ENCODE assay signal across 1 cellular context in genomic region chr21:42578761-42579415, GRCh38.
TF ChIP-seq lines count a peak whose summit lies in the region.

No MANE protein-coding gene starts in this region.

TF ChIP-seq in GM23338, 12 proteins besides CTCF, POLR2A, EP300 and RAD21 (continued from another document):
- TF ChIP-seq, protein P1, sequence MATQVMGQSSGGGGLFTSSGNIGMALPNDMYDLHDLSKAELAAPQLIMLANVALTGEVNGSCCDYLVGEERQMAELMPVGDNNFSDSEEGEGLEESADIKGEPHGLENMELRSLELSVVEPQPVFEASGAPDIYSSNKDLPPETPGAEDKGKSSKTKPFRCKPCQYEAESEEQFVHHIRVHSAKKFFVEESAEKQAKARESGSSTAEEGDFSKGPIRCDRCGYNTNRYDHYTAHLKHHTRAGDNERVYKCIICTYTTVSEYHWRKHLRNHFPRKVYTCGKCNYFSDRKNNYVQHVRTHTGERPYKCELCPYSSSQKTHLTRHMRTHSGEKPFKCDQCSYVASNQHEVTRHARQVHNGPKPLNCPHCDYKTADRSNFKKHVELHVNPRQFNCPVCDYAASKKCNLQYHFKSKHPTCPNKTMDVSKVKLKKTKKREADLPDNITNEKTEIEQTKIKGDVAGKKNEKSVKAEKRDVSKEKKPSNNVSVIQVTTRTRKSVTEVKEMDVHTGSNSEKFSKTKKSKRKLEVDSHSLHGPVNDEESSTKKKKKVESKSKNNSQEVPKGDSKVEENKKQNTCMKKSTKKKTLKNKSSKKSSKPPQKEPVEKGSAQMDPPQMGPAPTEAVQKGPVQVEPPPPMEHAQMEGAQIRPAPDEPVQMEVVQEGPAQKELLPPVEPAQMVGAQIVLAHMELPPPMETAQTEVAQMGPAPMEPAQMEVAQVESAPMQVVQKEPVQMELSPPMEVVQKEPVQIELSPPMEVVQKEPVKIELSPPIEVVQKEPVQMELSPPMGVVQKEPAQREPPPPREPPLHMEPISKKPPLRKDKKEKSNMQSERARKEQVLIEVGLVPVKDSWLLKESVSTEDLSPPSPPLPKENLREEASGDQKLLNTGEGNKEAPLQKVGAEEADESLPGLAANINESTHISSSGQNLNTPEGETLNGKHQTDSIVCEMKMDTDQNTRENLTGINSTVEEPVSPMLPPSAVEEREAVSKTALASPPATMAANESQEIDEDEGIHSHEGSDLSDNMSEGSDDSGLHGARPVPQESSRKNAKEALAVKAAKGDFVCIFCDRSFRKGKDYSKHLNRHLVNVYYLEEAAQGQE (IDR thresholded peaks at IDR 0.05; ENCODE audit: unreplicated experiment) = no peak
- TF ChIP-seq, protein P2, sequence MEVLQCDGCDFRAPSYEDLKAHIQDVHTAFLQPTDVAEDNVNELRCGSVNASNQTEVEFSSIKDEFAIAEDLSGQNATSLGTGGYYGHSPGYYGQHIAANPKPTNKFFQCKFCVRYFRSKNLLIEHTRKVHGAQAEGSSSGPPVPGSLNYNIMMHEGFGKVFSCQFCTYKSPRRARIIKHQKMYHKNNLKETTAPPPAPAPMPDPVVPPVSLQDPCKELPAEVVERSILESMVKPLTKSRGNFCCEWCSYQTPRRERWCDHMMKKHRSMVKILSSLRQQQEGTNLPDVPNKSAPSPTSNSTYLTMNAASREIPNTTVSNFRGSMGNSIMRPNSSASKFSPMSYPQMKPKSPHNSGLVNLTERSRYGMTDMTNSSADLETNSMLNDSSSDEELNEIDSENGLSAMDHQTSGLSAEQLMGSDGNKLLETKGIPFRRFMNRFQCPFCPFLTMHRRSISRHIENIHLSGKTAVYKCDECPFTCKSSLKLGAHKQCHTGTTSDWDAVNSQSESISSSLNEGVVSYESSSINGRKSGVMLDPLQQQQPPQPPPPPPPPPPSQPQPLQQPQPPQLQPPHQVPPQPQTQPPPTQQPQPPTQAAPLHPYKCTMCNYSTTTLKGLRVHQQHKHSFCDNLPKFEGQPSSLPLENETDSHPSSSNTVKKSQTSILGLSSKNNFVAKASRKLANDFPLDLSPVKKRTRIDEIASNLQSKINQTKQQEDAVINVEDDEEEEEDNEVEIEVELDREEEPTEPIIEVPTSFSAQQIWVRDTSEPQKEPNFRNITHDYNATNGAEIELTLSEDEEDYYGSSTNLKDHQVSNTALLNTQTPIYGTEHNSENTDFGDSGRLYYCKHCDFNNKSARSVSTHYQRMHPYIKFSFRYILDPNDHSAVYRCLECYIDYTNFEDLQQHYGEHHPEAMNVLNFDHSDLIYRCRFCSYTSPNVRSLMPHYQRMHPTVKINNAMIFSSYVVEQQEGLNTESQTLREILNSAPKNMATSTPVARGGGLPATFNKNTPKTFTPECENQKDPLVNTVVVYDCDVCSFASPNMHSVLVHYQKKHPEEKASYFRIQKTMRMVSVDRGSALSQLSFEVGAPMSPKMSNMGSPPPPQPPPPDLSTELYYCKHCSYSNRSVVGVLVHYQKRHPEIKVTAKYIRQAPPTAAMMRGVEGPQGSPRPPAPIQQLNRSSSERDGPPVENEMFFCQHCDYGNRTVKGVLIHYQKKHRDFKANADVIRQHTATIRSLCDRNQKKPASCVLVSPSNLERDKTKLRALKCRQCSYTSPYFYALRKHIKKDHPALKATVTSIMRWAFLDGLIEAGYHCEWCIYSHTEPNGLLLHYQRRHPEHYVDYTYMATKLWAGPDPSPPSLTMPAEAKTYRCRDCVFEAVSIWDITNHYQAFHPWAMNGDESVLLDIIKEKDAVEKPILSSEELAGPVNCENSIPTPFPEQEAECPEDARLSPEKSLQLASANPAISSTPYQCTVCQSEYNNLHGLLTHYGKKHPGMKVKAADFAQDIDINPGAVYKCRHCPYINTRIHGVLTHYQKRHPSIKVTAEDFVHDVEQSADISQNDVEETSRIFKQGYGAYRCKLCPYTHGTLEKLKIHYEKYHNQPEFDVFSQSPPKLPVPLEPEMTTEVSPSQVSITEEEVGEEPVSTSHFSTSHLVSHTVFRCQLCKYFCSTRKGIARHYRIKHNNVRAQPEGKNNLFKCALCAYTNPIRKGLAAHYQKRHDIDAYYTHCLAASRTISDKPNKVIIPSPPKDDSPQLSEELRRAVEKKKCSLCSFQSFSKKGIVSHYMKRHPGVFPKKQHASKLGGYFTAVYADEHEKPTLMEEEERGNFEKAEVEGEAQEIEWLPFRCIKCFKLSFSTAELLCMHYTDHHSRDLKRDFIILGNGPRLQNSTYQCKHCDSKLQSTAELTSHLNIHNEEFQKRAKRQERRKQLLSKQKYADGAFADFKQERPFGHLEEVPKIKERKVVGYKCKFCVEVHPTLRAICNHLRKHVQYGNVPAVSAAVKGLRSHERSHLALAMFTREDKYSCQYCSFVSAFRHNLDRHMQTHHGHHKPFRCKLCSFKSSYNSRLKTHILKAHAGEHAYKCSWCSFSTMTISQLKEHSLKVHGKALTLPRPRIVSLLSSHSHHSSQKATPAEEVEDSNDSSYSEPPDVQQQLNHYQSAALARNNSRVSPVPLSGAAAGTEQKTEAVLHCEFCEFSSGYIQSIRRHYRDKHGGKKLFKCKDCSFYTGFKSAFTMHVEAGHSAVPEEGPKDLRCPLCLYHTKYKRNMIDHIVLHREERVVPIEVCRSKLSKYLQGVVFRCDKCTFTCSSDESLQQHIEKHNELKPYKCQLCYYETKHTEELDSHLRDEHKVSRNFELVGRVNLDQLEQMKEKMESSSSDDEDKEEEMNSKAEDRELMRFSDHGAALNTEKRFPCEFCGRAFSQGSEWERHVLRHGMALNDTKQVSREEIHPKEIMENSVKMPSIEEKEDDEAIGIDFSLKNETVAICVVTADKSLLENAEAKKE (CRISPR knock-in tag; IDR thresholded peaks at IDR 0.05) = no peak
- TF ChIP-seq POLR2AphosphoS5 (IDR thresholded peaks at IDR 0.05; ENCODE audit: low read depth) (no peak), JUNB (IDR thresholded peaks at IDR 0.05; ENCODE audit: unreplicated experiment) (no peak), EZH2phosphoT487 (IDR thresholded peaks at IDR 0.05; ENCODE audit: unreplicated experiment) (no peak)
- TF ChIP-seq, protein P3, sequence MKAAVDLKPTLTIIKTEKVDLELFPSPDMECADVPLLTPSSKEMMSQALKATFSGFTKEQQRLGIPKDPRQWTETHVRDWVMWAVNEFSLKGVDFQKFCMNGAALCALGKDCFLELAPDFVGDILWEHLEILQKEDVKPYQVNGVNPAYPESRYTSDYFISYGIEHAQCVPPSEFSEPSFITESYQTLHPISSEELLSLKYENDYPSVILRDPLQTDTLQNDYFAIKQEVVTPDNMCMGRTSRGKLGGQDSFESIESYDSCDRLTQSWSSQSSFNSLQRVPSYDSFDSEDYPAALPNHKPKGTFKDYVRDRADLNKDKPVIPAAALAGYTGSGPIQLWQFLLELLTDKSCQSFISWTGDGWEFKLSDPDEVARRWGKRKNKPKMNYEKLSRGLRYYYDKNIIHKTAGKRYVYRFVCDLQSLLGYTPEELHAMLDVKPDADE (IDR thresholded peaks at IDR 0.05) = no peak
TF ChIP-seq in GM23338: peak in this region for 0.
